ENCODE assay signal across 8 cellular contexts in the genomic region with DNA sequence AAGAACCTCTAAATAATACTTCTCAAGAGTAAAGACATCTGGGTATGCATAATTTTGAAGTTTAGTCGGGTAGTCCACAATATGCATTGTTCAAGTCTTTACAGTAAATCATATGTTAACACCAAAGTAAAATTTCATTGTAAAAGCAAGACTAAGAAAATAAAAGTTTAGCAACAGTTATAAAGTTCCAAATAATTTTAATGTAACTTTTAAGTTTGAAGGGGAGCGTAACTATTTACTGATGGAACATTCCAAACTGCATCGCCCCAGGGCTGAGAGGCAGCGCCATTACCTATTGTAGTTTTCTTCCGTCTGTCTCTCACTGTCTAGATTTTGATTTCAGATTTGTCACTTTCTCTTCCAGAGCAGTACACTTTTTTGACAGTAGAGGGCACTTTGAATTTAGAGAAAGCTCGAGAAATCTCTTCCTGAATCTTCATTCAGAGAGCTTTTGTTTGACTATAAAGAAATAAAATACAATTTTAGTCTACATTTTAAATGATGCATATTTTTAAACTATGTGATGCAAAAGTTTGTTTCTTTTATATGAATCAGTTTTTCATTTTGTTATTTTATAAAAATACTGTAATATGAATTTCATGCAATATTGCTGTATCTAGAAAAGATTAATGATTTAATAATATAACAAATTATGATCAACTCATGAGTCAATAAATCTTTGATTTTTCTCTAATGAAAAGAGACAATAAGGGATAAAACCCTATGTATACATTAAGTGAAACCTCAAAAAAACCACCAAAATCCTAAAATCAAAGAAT.
DNase-seq lines count a peak whose midpoint lies in the region; ATAC-seq, FAIRE-seq and TF ChIP-seq lines count a peak whose summit lies in the region.

No MANE protein-coding gene starts in this region.

- TF ChIP-seq POLR2A in upper lobe of left lung (IDR thresholded peaks at IDR 0.05), result no peak

- H3K9me3 Mint-ChIP-seq in activated B cell treated with CpG ODN at 0.5 μM for 24 hours, result no peaks in the 10 kb centered on the region
- H3K9me3 Mint-ChIP-seq in natural killer cell treated with Interleukin-12 subunit alpha and Interleukin-12 subunit beta and Interleukin-15 and Interleukin-18, amount 100 ng/mL, for 72 hours, result peaks cover 3% of the 10 kb centered on the region

- peaks cover 14% of the 10 kb centered on the region for H3K4me1 Mint-ChIP-seq in activated B cell treated with CpG ODN at 0.5 μM for 24 hours
- no peaks in the 10 kb centered on the region for H3K4me1 Mint-ChIP-seq in natural killer cell treated with Interleukin-12 subunit alpha and Interleukin-12 subunit beta and Interleukin-15 and Interleukin-18, amount 100 ng/mL, for 72 hours (ENCODE audit: low read depth in 2 of 2)

- H4K20me1 ChIP-seq in keratinocyte (ENCODE audit: control insufficient read depth, extremely low read depth, insufficient read depth, low read length), result no peaks in the 10 kb centered on the region

- no peaks in the 10 kb centered on the region for H3K4me1 ChIP-seq in BE2C
- peaks cover 15% of the 10 kb centered on the region for H3K4me1 ChIP-seq in keratinocyte (ENCODE audit: control insufficient read depth, extremely low read depth, insufficient read depth, low read length)
- H3K4me1 ChIP-seq in upper lobe of left lung, result peaks cover 0 to 10% (median 0%) of the 10 kb centered on the region in 4 donors

- CTCF ChIA-PET in activated B cell treated with CpG ODN at 0.5 μM for 24 hours (lab: Charles Lee), result interaction anchor here (0.7 to 1.9 kb wide), 3 partner anchors 20 to 715 kb away, joined by 3 to 9 read pairs (median 3); no protein-coding TSS in a partner anchor

- H3K79me2 ChIP-seq in keratinocyte (ENCODE audit: control insufficient read depth, insufficient read depth, low read length), result no peaks in the 10 kb centered on the region

- intact Hi-C loops in activated B cell treated with CpG ODN at 0.5 μM for 24 hours (cut with micrococcal nuclease), result loop anchor here (1.0 to 5.0 kb wide), 5 partner anchors 265 to 1192 kb away; no protein-coding TSS in a partner anchor

- 11% methylated on average over 6 of the region's 6 CpGs for WGBS in upper lobe of left lung, 2 donors

- H3K27me3 ChIP-seq in BE2C (no peaks in the 10 kb centered on the region), keratinocyte (ENCODE audit: control insufficient read depth, extremely low read depth, insufficient read depth, low read length) (no peaks in the 10 kb centered on the region), upper lobe of left lung (no peaks in the 10 kb centered on the region)

- TF ChIP-seq CTCF in BE2C (IDR thresholded peaks at IDR 0.05; ENCODE audit: low read depth, low read length), result peak; percentile 60
- peak; percentile 47 for TF ChIP-seq CTCF in activated B cell treated with CpG ODN at 0.5 μM for 24 hours (IDR thresholded peaks at IDR 0.05)
- peak; percentile 3 to 68 (median 63) for TF ChIP-seq CTCF in keratinocyte (optimal IDR thresholded peaks at IDR 0.05 in 1 of 3, IDR thresholded peaks at IDR 0.05 in 1 of 3, conservative IDR thresholded peaks at IDR 0.05 in 1 of 3; ENCODE audit: extremely low read depth in 1 of 3, insufficient read depth in 2 of 3, low read length in 3 of 3)
- peak; percentile 39 to 65 (median 52) for TF ChIP-seq CTCF in upper lobe of left lung (IDR thresholded peaks at IDR 0.05)

- H3K9me3 ChIP-seq in BE2C (no peaks in the 10 kb centered on the region), keratinocyte (ENCODE audit: control insufficient read depth, low read depth, low read length) (no peaks in the 10 kb centered on the region), upper lobe of left lung (no peaks in the 10 kb centered on the region)

- H3K36me3 ChIP-seq in BE2C (no peaks in the 10 kb centered on the region), keratinocyte (ENCODE audit: control insufficient read depth in 2 of 2, extremely low read depth in 1 of 2, insufficient read depth in 2 of 2, low read length in 2 of 2) (no peaks in the 10 kb centered on the region), upper lobe of left lung (no peaks in the 10 kb centered on the region)

- dilution Hi-C loops in keratinocyte (cut with MboI; ENCODE audit: extremely low pct_ligation_motif_present, low sequenced_read_pairs), result no loop called here

- H3K27ac Mint-ChIP-seq in activated B cell treated with CpG ODN at 0.5 μM for 24 hours, result no peak overlapping the region
- H3K27ac Mint-ChIP-seq in natural killer cell treated with Interleukin-12 subunit alpha and Interleukin-12 subunit beta and Interleukin-15 and Interleukin-18, amount 100 ng/mL, for 72 hours, result no peak overlapping the region

- H3K36me3 Mint-ChIP-seq in activated B cell treated with CpG ODN at 0.5 μM for 24 hours (ENCODE audit: low read depth), result no peaks in the 10 kb centered on the region
- H3K36me3 Mint-ChIP-seq in natural killer cell treated with Interleukin-12 subunit alpha and Interleukin-12 subunit beta and Interleukin-15 and Interleukin-18, amount 100 ng/mL, for 72 hours, result no peaks in the 10 kb centered on the region

- peak; percentile 75 for FAIRE-seq in keratinocyte (lab: Jason Lieb, UNC)

- no peaks in the 10 kb centered on the region for H3K9me1 ChIP-seq in keratinocyte (ENCODE audit: control insufficient read depth, extremely low read depth, insufficient read depth, low read length)

- H2AFZ ChIP-seq in keratinocyte (ENCODE audit: control insufficient read depth, low read length), result peak overlapping the region; percentile 61

- peak; percentile 80 for ATAC-seq in GM18907 (IDR thresholded peaks at IDR 0.05; ENCODE audit: unreplicated experiment)
- ATAC-seq in HG03097 (IDR thresholded peaks at IDR 0.05; ENCODE audit: low FRiP score, unreplicated experiment), result peak; percentile 56
- ATAC-seq in activated B cell treated with CpG ODN at 0.5 μM for 24 hours (ENCODE audit: low read depth), result peak; percentile 49
- ATAC-seq in upper lobe of left lung (ENCODE audit: low FRiP score in 2 of 2), result no peak
- ATAC-seq in natural killer cell treated with Interleukin-12 subunit alpha and Interleukin-12 subunit beta and Interleukin-15 and Interleukin-18, amount 100 ng/mL, for 72 hours, result no peak

- H3K9ac ChIP-seq in keratinocyte (ENCODE audit: control insufficient read depth, extremely low read depth, insufficient read depth, low read length), result no peak overlapping the region

- no peaks in the 10 kb centered on the region for H3K27me3 Mint-ChIP-seq in activated B cell treated with CpG ODN at 0.5 μM for 24 hours
- H3K27me3 Mint-ChIP-seq in natural killer cell treated with Interleukin-12 subunit alpha and Interleukin-12 subunit beta and Interleukin-15 and Interleukin-18, amount 100 ng/mL, for 72 hours, result peaks cover 0 to 5% of the 10 kb centered on the region in 2 donors

- no peak for DNase-seq in BE2C
- DNase-seq in NCI-H2107 treated with DMSO at 0.1 percent for 48 hours (lab: John Stamatoyannopoulos, UW; ENCODE audit: unreplicated experiment), result peak; percentile 55
- no peak for DNase-seq in activated B cell treated with CpG ODN at 0.5 μM for 24 hours
- DNase-seq in keratinocyte (ENCODE audit: low read depth, low spot score), result no peak
- no peak for DNase-seq in upper lobe of left lung
- DNase-seq in natural killer cell treated with Interleukin-12 subunit alpha and Interleukin-12 subunit beta and Interleukin-15 and Interleukin-18, amount 100 ng/mL, for 72 hours (ENCODE audit: low spot score), result no peak

- no peak overlapping the region for H3K4me3 Mint-ChIP-seq in activated B cell treated with CpG ODN at 0.5 μM for 24 hours
- no peak overlapping the region for H3K4me3 Mint-ChIP-seq in natural killer cell treated with Interleukin-12 subunit alpha and Interleukin-12 subunit beta and Interleukin-15 and Interleukin-18, amount 100 ng/mL, for 72 hours

- no peak for TF ChIP-seq EP300 in upper lobe of left lung (IDR thresholded peaks at IDR 0.05)

- H3K27ac ChIP-seq in keratinocyte (ENCODE audit: control insufficient read depth, insufficient read depth, low read length) (no peak overlapping the region), upper lobe of left lung (no peak overlapping the region)

- peak overlapping the region; percentile 4 for H3K4me2 ChIP-seq in keratinocyte (ENCODE audit: control insufficient read depth, extremely low read depth, insufficient read depth, low read depth, low read length)

- POLR2A ChIA-PET in activated B cell treated with CpG ODN at 0.5 μM for 24 hours (lab: Charles Lee), result no interaction called here

- H3K4me3 ChIP-seq in BE2C (ENCODE audit: low read depth, low read length) (no peak overlapping the region), keratinocyte (ENCODE audit: control insufficient read depth in 2 of 3, extremely low read depth in 1 of 3, insufficient read depth in 2 of 3, low read depth in 1 of 3, low read length in 3 of 3) (no peak overlapping the region), upper lobe of left lung (no peak overlapping the region)

Comparison
In these comparisons a context has a peak if more than half of its experiments do, and no peak if none do; other contexts are left out.
1. ATAC-seq: peak in GM18907 (single experiment), HG03097 (single experiment) and activated B cell treated with CpG ODN at 0.5 μM for 24 hours (single experiment); none in upper lobe of left lung (0 of 2) and natural killer cell treated with Interleukin-12 subunit alpha and Interleukin-12 subunit beta and Interleukin-15 and Interleukin-18, amount 100 ng/mL, for 72 hours (0 of 2).
2. Peak in every context shown above with its lines, with median percentiles within 50 percentile points of each other: CTCF ChIP-seq.